ENCODE assay signal across 26 cellular contexts in genomic region chr5:109516385-109516784, GRCh38.
DNase-seq lines count a peak whose midpoint lies in the region; ATAC-seq and TF ChIP-seq lines count a peak whose summit lies in the region.
"Had no signal": no experiment of that assay in that cellular context is flagged by ENCODE, and none has a peak within 500 bp of the region (broad histone marks: within the 10 kb centered on the region; RNA-seq: fewer than 3 reads in every experiment).

No MANE protein-coding gene starts in this region.

- no peaks in the 10 kb centered on the region for H3K36me3 ChIP-seq in right atrium auricular region
- no peaks in the 10 kb centered on the region for H3K36me3 ChIP-seq in adipocyte (ENCODE audit: control insufficient read depth, insufficient read depth, low read length, severe bottlenecking)
- H3K36me3 ChIP-seq: BLaER1, brain microvascular endothelial cell, thyroid gland had no signal

- H3K9ac ChIP-seq in adipocyte (ENCODE audit: low read length): peak overlapping the region; percentile 47
- H3K9ac ChIP-seq: BLaER1 had no signal

- intact Hi-C loops in Right ventricle myocardium inferior (cut with DNase I): no loop called here

- H3K4me1 ChIP-seq in right atrium auricular region (no peaks in the 10 kb centered on the region), adipocyte (ENCODE audit: control insufficient read depth, insufficient read depth, low read length) (peaks cover 12% of the 10 kb centered on the region)
- H3K4me1 ChIP-seq: BLaER1, Caco-2, thyroid gland had no signal

- H3K4me3 ChIP-seq in right atrium auricular region: no peak overlapping the region
- H3K4me3 ChIP-seq in adipocyte (ENCODE audit: low read length): peak overlapping the region; percentile 19
- no peak overlapping the region for H3K4me3 ChIP-seq in fibroblast of villous mesenchyme (ENCODE audit: low read depth, low read length)
- H3K4me3 ChIP-seq: BLaER1, hepatocyte, thyroid gland had no signal

- H3K27ac ChIP-seq in right atrium auricular region: no peak overlapping the region
- H3K27ac ChIP-seq: BLaER1, brain microvascular endothelial cell, hepatocyte, thyroid gland had no signal

- no peak for DNase-seq in Right ventricle myocardium inferior (ENCODE audit: missing footprints)
- DNase-seq in right atrium auricular region (ENCODE audit: low spot score): no peak
- DNase-seq in adipocyte (ENCODE audit: low read depth): peak; percentile 87
- DNase-seq in fibroblast of villous mesenchyme (ENCODE audit: low read depth): peak; percentile 28
- DNase-seq in activated CD4-positive, CD25-positive, alpha-beta regulatory T cell (lab: John Stamatoyannopoulos, UW): no peak
- no peak for DNase-seq in DMS114 treated with DMSO at 0.1 percent for 48 hours (lab: John Stamatoyannopoulos, UW; ENCODE audit: unreplicated experiment)
- DNase-seq: 8988T; activated B cell treated with CpG ODN at 0.5 μM for 24 hours; activated CD4-positive, alpha-beta T cell treated with anti-CD3 and anti-CD28 coated beads, Interleukin-2, amount 50 U/mL, for 48 hours; activated CD8-positive, alpha-beta memory T cell treated with anti-CD3 and anti-CD28 coated beads, Interleukin-2, amount 50 U/mL, for 48 hours; brain microvascular endothelial cell; Caco-2; cortex of kidney; H7; immature natural killer cell; MM.1S; NCI-H1436 treated with DMSO at 0.1 percent for 48 hours; NCI-H524 treated with DMSO at 0.1 percent for 48 hours; nephron progenitor cell; stimulated activated CD4-positive, alpha-beta T cell treated with anti-CD3 and anti-CD28 coated beads, Interleukin-1b, Interleukin-23, amount 100 ng/mL, for 48 hours; thyroid gland had no signal

- no peak for TF ChIP-seq CTCF in right atrium auricular region (IDR thresholded peaks at IDR 0.05)
- TF ChIP-seq CTCF in fibroblast of villous mesenchyme (IDR thresholded peaks at IDR 0.05; ENCODE audit: insufficient read depth, low read depth, low read length): no peak

- no peaks in the 10 kb centered on the region for H3K9me3 ChIP-seq in right atrium auricular region
- peaks cover 11% of the 10 kb centered on the region for H3K9me3 ChIP-seq in adipocyte (ENCODE audit: control insufficient read depth, low read length)
- H3K9me3 ChIP-seq: BLaER1, Caco-2, thyroid gland had no signal

- ATAC-seq in Right ventricle myocardium inferior (peak; percentile 46), HG02938 (IDR thresholded peaks at IDR 0.05; ENCODE audit: unreplicated experiment) (no peak), GM21447 (IDR thresholded peaks at IDR 0.05; ENCODE audit: unreplicated experiment) (no peak)
- ATAC-seq: stimulated activated memory B cell treated with anti-CD40 and anti-IgM and Interleukin-4, amounts not matched to agents 10 μg/mL and 1 μg/mL and 100 μg/mL, for 72 hours had no signal

- no peaks in the 10 kb centered on the region for H3K27me3 ChIP-seq in right atrium auricular region
- no peaks in the 10 kb centered on the region for H3K27me3 ChIP-seq in adipocyte (replicated peaks; ENCODE audit: control insufficient read depth, insufficient read depth, low read length)
- H3K27me3 ChIP-seq: BLaER1, brain microvascular endothelial cell, hepatocyte, thyroid gland had no signal

Comparison
In these comparisons a context has a peak if more than half of its experiments do, and no peak if none do; other contexts are left out.
1. DNase-seq: peak in adipocyte (single experiment) and fibroblast of villous mesenchyme (single experiment); none in Right ventricle myocardium inferior (single experiment), right atrium auricular region (single experiment), activated CD4-positive, CD25-positive, alpha-beta regulatory T cell (0 of 4) and DMS114 treated with DMSO at 0.1 percent for 48 hours (single experiment).